ENCODE assay signal across 16 cellular contexts in the genomic region with DNA sequence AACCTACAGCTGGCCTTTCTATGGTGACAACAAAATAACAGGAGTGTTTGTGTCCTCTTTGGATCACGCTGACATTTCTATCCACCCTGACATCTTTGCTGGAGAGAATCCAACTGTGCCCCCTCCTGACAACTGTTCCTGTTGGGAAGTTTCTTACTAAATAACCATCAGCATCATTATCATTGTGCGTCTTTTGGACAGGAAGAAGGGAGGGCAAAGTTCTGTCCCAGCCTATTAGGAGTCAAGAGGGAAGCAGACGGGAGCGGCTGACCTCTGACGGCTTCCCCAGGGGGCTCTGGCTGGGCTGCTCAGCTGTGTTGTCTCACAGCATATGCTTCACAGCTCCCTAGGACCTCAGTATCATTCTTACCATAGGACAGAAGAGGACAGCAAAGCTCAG.
DNase-seq lines count a peak whose midpoint lies in the region; ATAC-seq, FAIRE-seq and TF ChIP-seq lines count a peak whose summit lies in the region.
"Had no signal": no experiment of that assay in that cellular context is flagged by ENCODE, and none has a peak within 500 bp of the region (broad histone marks: within the 10 kb centered on the region; RNA-seq: fewer than 3 reads in every experiment).

No MANE protein-coding gene starts in this region.

- no peak for TF ChIP-seq EP300 in GM12878 (IDR thresholded peaks at IDR 0.05; ENCODE audit: borderline replicate concordance in 1 of 2, control insufficient read depth in 1 of 2, low read depth in 2 of 2, low read length in 2 of 2)

- CTCF ChIA-PET in GM12878 (lab: Yijun Ruan, JAX) = no interaction called here

- H3K4me2 ChIP-seq in GM12878 (ENCODE audit: control insufficient read depth, insufficient read depth) = no peak overlapping the region
- peak overlapping the region; percentile 35 for H3K4me2 ChIP-seq in neural progenitor cell

- SMC1A ChIA-PET in GM12878 (lab: Charles Lee; ENCODE audit: uncharacterized antibody, unreplicated experiment) = interaction anchor here (1.0 kb wide), 1 partner anchor 21 kb away, joined by 3 read pairs; no protein-coding TSS in a partner anchor

- no TSS peak for BruUV-seq in GM12878 (replicated peaks; lab: Mats Ljungman, UMichigan)

- no peak overlapping the region for H3K9ac ChIP-seq in GM12878 (ENCODE audit: control insufficient read depth, insufficient read depth, low read length)
- no peak overlapping the region for H3K9ac ChIP-seq in neural progenitor cell

- H3K4me3 ChIP-seq in GM12878 = no peak overlapping the region
- H3K4me3 ChIP-seq in neural progenitor cell = no peak overlapping the region
- H3K4me3 ChIP-seq: SK-N-MC had no signal

- peaks cover 23% of the 10 kb centered on the region for H3F3A ChIP-seq in neural progenitor cell (ENCODE audit: low read depth)

- no peak for TF ChIP-seq CTCF in GM12878 (IDR thresholded peaks at IDR 0.05 in 2 of 3, conservative IDR thresholded peaks at IDR 0.05 in 1 of 3; ENCODE audit: control insufficient read depth in 2 of 3, extremely low read depth in 1 of 3, insufficient read depth in 1 of 3, low read depth in 3 of 3, low read length in 3 of 3)
- TF ChIP-seq CTCF in neural progenitor cell (IDR thresholded peaks at IDR 0.05) = no peak

- H3K9me3 Mint-ChIP-seq in neural progenitor cell = no peaks in the 10 kb centered on the region

- ATAC-seq in GM12878 (no peak), HG02852 (IDR thresholded peaks at IDR 0.05; ENCODE audit: unreplicated experiment) (no peak)

- H3K9me3 ChIP-seq in GM12878 (replicated peaks; ENCODE audit: control insufficient read depth, insufficient read depth, low read length) (peaks cover 2% of the 10 kb centered on the region; the same call in 2 of the 3 replicates), neural progenitor cell (ENCODE audit: low read depth) (no peaks in the 10 kb centered on the region)
- H3K9me3 ChIP-seq: Caco-2 had no signal

- WGBS in GM12878 (ENCODE audit: insufficient coverage, insufficient replicate concordance, low lambda C conversion rate, missing lambda C conversion rate) = 78% methylated on average over 5 of the region's 5 CpGs

- peak; percentile 24; the same call in 1 of the 2 replicates for TF ChIP-seq RAD21 in GM12878 (IDR thresholded peaks at IDR 0.05; ENCODE audit: insufficient read depth, low read depth, low read length)

- DNase-seq in NCI-H2171 treated with DMSO at 0.1 percent for 48 hours (lab: John Stamatoyannopoulos, UW) (peak; percentile 47), NCI-H2171 (lab: John Stamatoyannopoulos, UW) (no peak), ELF-1 (ENCODE audit: low read depth, low spot score) (peak; percentile 35), GM12878 (ENCODE audit: low read depth, low spot score) (no peak), neural progenitor cell (ENCODE audit: low spot score) (no peak), NCI-H2107 (lab: John Stamatoyannopoulos, UW) (no peak)
- no peak for DNase-seq in stimulated activated CD4-positive, alpha-beta T cell treated with anti-CD3 and anti-CD28 coated beads, Interleukin-15, amount 100 ng/mL, for 24 hours
- DNase-seq: GOT3, KG1, NCI-H1048, NCI-H146, RPMI8226, T-helper 1 cell had no signal

- no peak overlapping the region for H2AFZ ChIP-seq in GM12878 (ENCODE audit: control insufficient read depth, low read depth, low read length)
- H2AFZ ChIP-seq in neural progenitor cell (replicated peaks) = no peak overlapping the region

- TF ChIP-seq POLR2A in GM12878 (IDR thresholded peaks at IDR 0.05; ENCODE audit: low read depth, low read length) = no peak

- POLR2A ChIA-PET in GM12878 (lab: Charles Lee) = no interaction called here

- no peak overlapping the region for H3K4me3 Mint-ChIP-seq in neural progenitor cell

- RAD21 ChIA-PET in GM12878 (lab: Charles Lee; ENCODE audit: unreplicated experiment) = no interaction called here

- FAIRE-seq in GM12878 (lab: Jason Lieb, UNC) = no peak

- H3K27ac ChIP-seq in GM12878 (ENCODE audit: control insufficient read depth, insufficient read depth) = no peak overlapping the region
- H3K27ac ChIP-seq in neural progenitor cell = no peak overlapping the region
- H3K27ac ChIP-seq: SK-N-MC had no signal

- H3K27me3 ChIP-seq in GM12878 (replicated peaks in 1 of 2; ENCODE audit: control insufficient read depth in 2 of 2, insufficient read depth in 2 of 2, low read length in 1 of 2) (no peaks in the 10 kb centered on the region; a peak in 1 of 4 replicates), neural progenitor cell (no peaks in the 10 kb centered on the region)

- in situ Hi-C loops in GM12878 (cut with MboI) = no loop called here

- H3K36me3 ChIP-seq in GM12878 (ENCODE audit: control insufficient read depth in 2 of 2, insufficient read depth in 2 of 2, low read length in 1 of 2) (no peaks in the 10 kb centered on the region), neural progenitor cell (no peaks in the 10 kb centered on the region)

- H3K27me3 Mint-ChIP-seq in neural progenitor cell (ENCODE audit: insufficient read depth, low read depth) = peaks cover 30% of the 10 kb centered on the region

- H3K4me1 Mint-ChIP-seq in neural progenitor cell = peaks cover 77% of the 10 kb centered on the region

- no peaks in the 10 kb centered on the region for H3K79me2 ChIP-seq in GM12878 (ENCODE audit: control insufficient read depth, insufficient read depth, low read length)
- H3K79me2 ChIP-seq in neural progenitor cell (ENCODE audit: low read depth) = no peaks in the 10 kb centered on the region

- H4K20me1 ChIP-seq in GM12878 (ENCODE audit: control insufficient read depth, insufficient read depth) = no peaks in the 10 kb centered on the region
- no peaks in the 10 kb centered on the region for H4K20me1 ChIP-seq in neural progenitor cell (ENCODE audit: low read depth)

- no peaks in the 10 kb centered on the region for H3K36me3 Mint-ChIP-seq in neural progenitor cell

- peaks cover 9% of the 10 kb centered on the region for H3K4me1 ChIP-seq in GM12878 (ENCODE audit: control insufficient read depth, insufficient read depth, low read length)
- peaks cover 15% of the 10 kb centered on the region for H3K4me1 ChIP-seq in neural progenitor cell

- intact Hi-C loops in GM12878 (cut with micrococcal nuclease; ENCODE audit: unreplicated experiment) = no loop called here

- H3K27ac Mint-ChIP-seq in neural progenitor cell = no peak overlapping the region

TF ChIP-seq in GM12878, 131 proteins besides CTCF, POLR2A, EP300 and RAD21:
- no peak for TF ChIP-seq STAT1 (conservative IDR thresholded peaks at IDR 0.05)
- no peak for TF ChIP-seq SKIL (IDR thresholded peaks at IDR 0.05; ENCODE audit: low read depth, poor library complexity, severe bottlenecking)
- TF ChIP-seq YBX1 (IDR thresholded peaks at IDR 0.05) = no peak
- TF ChIP-seq ZSCAN29 (IDR thresholded peaks at IDR 0.05) = no peak
- no peak for TF ChIP-seq NR2C1 (IDR thresholded peaks at IDR 0.05)

Comparison
In these comparisons a context has a peak if more than half of its experiments do, and no peak if none do; other contexts are left out.
1. DNase-seq: peak in NCI-H2171 treated with DMSO at 0.1 percent for 48 hours (single experiment) and ELF-1 (single experiment); none in NCI-H2171 (single experiment), GM12878 (single experiment), neural progenitor cell (single experiment), stimulated activated CD4-positive, alpha-beta T cell treated with anti-CD3 and anti-CD28 coated beads, Interleukin-15, amount 100 ng/mL, for 24 hours (single experiment) and NCI-H2107 (single experiment).